In the genomic region with DNA sequence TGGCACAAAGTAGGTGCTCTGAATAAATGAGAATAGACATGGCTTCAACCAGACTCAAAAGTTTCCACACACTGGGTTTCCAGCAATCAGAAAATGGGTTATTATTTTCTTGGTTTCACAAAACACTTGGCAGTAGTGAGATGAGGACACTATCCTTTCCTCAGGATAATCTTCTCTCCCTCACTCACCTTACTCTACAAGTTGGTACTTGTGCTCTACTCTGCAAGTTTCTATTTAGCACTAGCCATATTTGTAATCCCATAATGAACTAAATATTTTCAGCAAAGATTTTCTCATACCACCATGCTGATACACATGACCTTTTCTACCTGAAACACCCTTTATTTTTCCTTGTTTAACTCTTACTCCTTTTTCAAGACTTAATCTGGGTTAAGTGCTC, we compare ENCODE assay signal across 7 cellular contexts.
"Had no signal": no experiment of that assay in that cellular context is flagged by ENCODE, and none has a peak within 500 bp of the region (broad histone marks: within the 10 kb centered on the region; RNA-seq: fewer than 3 reads in every experiment).

No MANE protein-coding gene starts in this region.

- H3K4me3 ChIP-seq: GM23338 had no signal

- FAIRE-seq: H1, H54 had no signal

- H3K27ac ChIP-seq: HL-60 had no signal

- ATAC-seq: GM23338 had no signal

- H3K4me2 ChIP-seq: GM23338 had no signal

- H2AFZ ChIP-seq: GM23338 had no signal

- DNase-seq: H9, HCEC 1CT, KBM-7 had no signal
